8 cellular contexts compared by ENCODE assay signal in genomic region chr15:63601026-63601726, GRCh38. TPM values are rescaled to one million over a fixed set of nuclear protein-coding genes. Genes with fewer than 3 reads are reported as not detected.
DNase-seq lines count a peak whose midpoint lies in the region; ATAC-seq and TF ChIP-seq lines count a peak whose summit lies in the region.

No MANE protein-coding gene starts in this region.

- DNase-seq in AG04449 (ENCODE audit: low read depth, low spot score) (no peak), coronary artery (ENCODE audit: low spot score) (no peak), lung microvascular endothelial cell (ENCODE audit: low read depth in 2 of 2) (peak; percentile 26 to 35), NCI-H526 treated with DMSO at 0.1 percent for 48 hours (lab: John Stamatoyannopoulos, UW) (no peak)
- peak; percentile 51 for DNase-seq in stimulated activated naive CD4-positive, alpha-beta T cell treated with Interleukin-2 at 50 U/mL for 16 hours (lab: John Stamatoyannopoulos, UW)

- H3K27ac ChIP-seq in HUES48 (ENCODE audit: low read depth, low read length) = peak overlapping the region; percentile 9
- H3K27ac ChIP-seq in coronary artery = peak overlapping the region; percentile 75 to 94

- H3K9me3 ChIP-seq in HUES48 (ENCODE audit: control insufficient read depth, insufficient read depth, low read length) = no peaks in the 10 kb centered on the region

- H3K4me3 ChIP-seq in AG04449 (ENCODE audit: low read depth, low read length) = peak overlapping the region; percentile 76
- H3K4me3 ChIP-seq in HUES48 (ENCODE audit: low read depth, low read length) = peak overlapping the region; percentile 85
- H3K4me3 ChIP-seq in coronary artery = peak overlapping the region; percentile 85

- ATAC-seq in GM18909 (IDR thresholded peaks at IDR 0.05; ENCODE audit: poor library complexity, unreplicated experiment) = peak; percentile 22
- ATAC-seq in activated CD4-positive, CD25-positive, alpha-beta regulatory T cell treated with anti-CD3 and anti-CD28 coated beads, Interleukin-2, amount 50 U/mL, for 24 hours = peak; percentile 4 to 6

- peaks cover 43% of the 10 kb centered on the region for H3K27me3 ChIP-seq in HUES48 (ENCODE audit: control insufficient read depth, insufficient read depth, low read length)

- H3K4me1 ChIP-seq in HUES48 (ENCODE audit: control insufficient read depth, insufficient read depth, low read length) = peaks cover 12% of the 10 kb centered on the region; the same call in 1 of the 2 replicates

- no peak for TF ChIP-seq CTCF in AG04449 (IDR thresholded peaks at IDR 0.05; ENCODE audit: insufficient read depth, low read length, missing control alignments)
- no peak for TF ChIP-seq CTCF in coronary artery (IDR thresholded peaks at IDR 0.05)

- H3K36me3 ChIP-seq in HUES48 (ENCODE audit: control insufficient read depth, insufficient read depth, low read length) = no peaks in the 10 kb centered on the region

- POLR2A ChIA-PET in AG04449 (lab: Yijun Ruan, JAX) = interaction anchor here (1.1 kb wide), 1 partner anchor 19 kb away, joined by 3 read pairs; no protein-coding TSS in a partner anchor

- peak overlapping the region; percentile 63 for H3K9ac ChIP-seq in HUES48 (ENCODE audit: low read depth, low read length)

- CTCF ChIA-PET in AG04449 (lab: Yijun Ruan, JAX) = interaction anchor here (0.9 to 6.9 kb wide), 15 partner anchors 9 to 467 kb away, joined by 3 to 66 read pairs (median 5); no protein-coding TSS in a partner anchor

RNA-seq across cellular contexts. Expression of gene FBXL22, which starts 4.0 kb away (rescaled TPM):
- total RNA-seq in lung microvascular endothelial cell = under 0.01 and 0.20 TPM in 2 replicates

Comparison
In these comparisons a context has a peak if more than half of its experiments do, and no peak if none do; other contexts are left out.
1. DNase-seq: peak in lung microvascular endothelial cell (2 of 2) and stimulated activated naive CD4-positive, alpha-beta T cell treated with Interleukin-2 at 50 U/mL for 16 hours (single experiment); none in AG04449 (single experiment), coronary artery (single experiment) and NCI-H526 treated with DMSO at 0.1 percent for 48 hours (single experiment).
2. Peak in every context shown above with its lines, with median percentiles within 50 percentile points of each other: H3K4me3 ChIP-seq.